Comparison of ENCODE assay signal across 19 cellular contexts in genomic region chr16:1099224-1100083, GRCh38. TPM values are rescaled to one million over a fixed set of nuclear protein-coding genes. Genes with fewer than 3 reads are reported as not detected.
DNase-seq lines count a peak whose midpoint lies in the region; ATAC-seq, FAIRE-seq and TF ChIP-seq lines count a peak whose summit lies in the region.
"Had no signal": no experiment of that assay in that cellular context is flagged by ENCODE, and none has a peak within 500 bp of the region (broad histone marks: within the 10 kb centered on the region; RNA-seq: fewer than 3 reads in every experiment).

No MANE protein-coding gene starts in this region.

- no peak overlapping the region for H3K4me2 ChIP-seq in K562 (ENCODE audit: insufficient read depth, low read length)

- H3K27me3 Mint-ChIP-seq in natural killer cell treated with Interleukin-12 subunit alpha and Interleukin-12 subunit beta and Interleukin-15 and Interleukin-18, amount 100 ng/mL, for 72 hours, result no peaks in the 10 kb centered on the region

- H4K20me1 ChIP-seq in K562 (replicated peaks; ENCODE audit: control insufficient read depth, insufficient read depth, low read length), result peaks cover 9% of the 10 kb centered on the region

- BruUV-seq in K562 (replicated peaks; lab: Mats Ljungman, UMichigan), result no TSS peak

- TF ChIP-seq POLR2A in K562 (conservative IDR thresholded peaks at IDR 0.05), result no peak

- H3K9me3 Mint-ChIP-seq in natural killer cell treated with Interleukin-12 subunit alpha and Interleukin-12 subunit beta and Interleukin-15 and Interleukin-18, amount 100 ng/mL, for 72 hours, result no peaks in the 10 kb centered on the region

- H3K9me1 ChIP-seq in K562 (ENCODE audit: control insufficient read depth, insufficient read depth, low read length), result no peaks in the 10 kb centered on the region

- POLR2A ChIA-PET in K562 (lab: Yijun Ruan, JAX), result interaction anchor here (0.7 kb wide), 1 partner anchor 30 kb away, joined by 3 read pairs; no protein-coding TSS in a partner anchor

- H3K27ac ChIP-seq in left ventricle myocardium inferior (replicated peaks) (peak overlapping the region; percentile 92), K562 (ENCODE audit: extremely low read depth, low read depth, low read length) (no peak overlapping the region), tibial artery (peak overlapping the region; percentile 96 to 97)
- H3K27ac ChIP-seq: 22Rv1; BLaER1 treated with 17β-estradiol and CSF1 and Interleukin-3, amounts not matched to agents 10 nM and 100 nM; GM23248 had no signal

- no peak overlapping the region for H2AFZ ChIP-seq in K562 (ENCODE audit: low read depth, low read length)
- H2AFZ ChIP-seq: GM23248 had no signal

- H3K4me1 ChIP-seq in left ventricle myocardium inferior (peaks cover 38% of the 10 kb centered on the region), K562 (replicated peaks in 1 of 2; ENCODE audit: control insufficient read depth in 2 of 2, insufficient read depth in 2 of 2, low read length in 2 of 2) (peaks cover 0 to 69% of the 10 kb centered on the region in 2 experiments; a peak in 2 of 5 replicates), tibial artery (peaks cover 7 to 75% (median 56%) of the 10 kb centered on the region in 4 donors)

- in situ Hi-C loops in K562 (cut with MboI), result no loop called here

- TF ChIP-seq RAD21 in K562 (CRISPR knock-in tag; conservative IDR thresholded peaks at IDR 0.05 in 1 of 2, IDR thresholded peaks at IDR 0.05 in 1 of 2), result no peak

- H3K36me3 ChIP-seq in left ventricle myocardium inferior, result no peaks in the 10 kb centered on the region
- no peaks in the 10 kb centered on the region for H3K36me3 ChIP-seq in K562 (ENCODE audit: control insufficient read depth, insufficient read depth, low read length)
- no peaks in the 10 kb centered on the region for H3K36me3 ChIP-seq in tibial artery
- H3K36me3 ChIP-seq: BLaER1 treated with 17β-estradiol and CSF1 and Interleukin-3, amounts not matched to agents 10 nM and 100 nM; MG63 had no signal

- peak; percentile 41 for DNase-seq in DMS 273 (lab: John Stamatoyannopoulos, UW; ENCODE audit: unreplicated experiment)
- no peak for DNase-seq in DMS 273 treated with DMSO at 0.1 percent for 48 hours (lab: John Stamatoyannopoulos, UW)
- DNase-seq in left ventricle myocardium inferior, result no peak
- no peak for DNase-seq in left ventricle myocardium superior
- DNase-seq in K562 (ENCODE audit: extremely low read depth in 1 of 4, low spot score in 3 of 4), result no peak
- DNase-seq in tibial artery, result no peak
- no peak for DNase-seq in natural killer cell treated with Interleukin-12 subunit alpha and Interleukin-12 subunit beta and Interleukin-15 and Interleukin-18, amount 100 ng/mL, for 72 hours (ENCODE audit: low spot score)
- no peak for DNase-seq in hepatic stellate cell (ENCODE audit: low spot score)
- DNase-seq: Caco-2, GF-D8, GM23248, MG63, NCI-H1105, NCI-H2029, NCI-H526 treated with DMSO at 0.1 percent for 48 hours, SHP77 had no signal

- H3K4me1 Mint-ChIP-seq in natural killer cell treated with Interleukin-12 subunit alpha and Interleukin-12 subunit beta and Interleukin-15 and Interleukin-18, amount 100 ng/mL, for 72 hours (ENCODE audit: low read depth in 2 of 2), result no peaks in the 10 kb centered on the region

- TF ChIP-seq EP300 in K562 (IDR thresholded peaks at IDR 0.05; ENCODE audit: low read length), result no peak

- no peaks in the 10 kb centered on the region for H3K79me2 ChIP-seq in K562 (ENCODE audit: control insufficient read depth, insufficient read depth, low read length)

- no peaks in the 10 kb centered on the region for H3K9me3 ChIP-seq in left ventricle myocardium inferior (replicated peaks)
- H3K9me3 ChIP-seq in K562 (replicated peaks; ENCODE audit: control insufficient read depth, insufficient read depth, low read depth, low read length), result no peaks in the 10 kb centered on the region
- H3K9me3 ChIP-seq in tibial artery, result no peaks in the 10 kb centered on the region
- H3K9me3 ChIP-seq: BLaER1 treated with 17β-estradiol and CSF1 and Interleukin-3, amounts not matched to agents 10 nM and 100 nM; Caco-2; MG63 had no signal

- H3K4me3 ChIP-seq in left ventricle myocardium inferior (no peak overlapping the region), K562 (no peak overlapping the region), tibial artery (no peak overlapping the region)
- H3K4me3 ChIP-seq: BLaER1 treated with 17β-estradiol and CSF1 and Interleukin-3, amounts not matched to agents 10 nM and 100 nM; GM23248; MG63 had no signal

- intact Hi-C loops in left ventricle myocardium inferior (cut with micrococcal nuclease), result no loop called here
- intact Hi-C loops in left ventricle myocardium superior (cut with micrococcal nuclease), result no loop called here
- intact Hi-C loops in K562 (cut with micrococcal nuclease), result no loop called here
- intact Hi-C loops in tibial artery (cut with DNase I; ENCODE audit: low total_unique reads), result no loop called here

- CTCF ChIA-PET in K562 (lab: Yijun Ruan, JAX; ENCODE audit: low intra/inter-chr PET ratio), result interaction anchor here (0.7 kb wide), 1 partner anchor 63 kb away, joined by 4 read pairs; no protein-coding TSS in a partner anchor

- WGBS in K562 (ENCODE audit: insufficient coverage, low coverage, missing lambda C conversion rate), result 4% methylated on average over 29 of the region's 34 CpGs

- FAIRE-seq in K562 (lab: Jason Lieb, UNC), result no peak

- H3K4me3 Mint-ChIP-seq in natural killer cell treated with Interleukin-12 subunit alpha and Interleukin-12 subunit beta and Interleukin-15 and Interleukin-18, amount 100 ng/mL, for 72 hours, result no peak overlapping the region

- ATAC-seq in left ventricle myocardium superior (no peak), K562 (no peak)
- ATAC-seq in natural killer cell treated with Interleukin-12 subunit alpha and Interleukin-12 subunit beta and Interleukin-15 and Interleukin-18, amount 100 ng/mL, for 72 hours, result no peak

- H3K27me3 ChIP-seq in left ventricle myocardium inferior (ENCODE audit: low read depth) (peaks cover 80% of the 10 kb centered on the region), K562 (ENCODE audit: control insufficient read depth in 2 of 2, insufficient read depth in 2 of 2, low read length in 2 of 2) (peaks cover 2 to 61% of the 10 kb centered on the region in 2 experiments; a peak in 3 of 5 replicates), tibial artery (peaks cover 0 to 23% of the 10 kb centered on the region in 2 donors)

- H3K9ac ChIP-seq in K562 (ENCODE audit: insufficient read depth in 1 of 2, low read depth in 2 of 2, low read length in 2 of 2), result no peak overlapping the region
- H3K9ac ChIP-seq: BLaER1 treated with 17β-estradiol and CSF1 and Interleukin-3, amounts not matched to agents 10 nM and 100 nM; GM23248 had no signal

- H3K27ac Mint-ChIP-seq in natural killer cell treated with Interleukin-12 subunit alpha and Interleukin-12 subunit beta and Interleukin-15 and Interleukin-18, amount 100 ng/mL, for 72 hours, result no peak overlapping the region

- TF ChIP-seq CTCF in left ventricle myocardium inferior (IDR thresholded peaks at IDR 0.05; ENCODE audit: borderline replicate concordance), result no peak
- TF ChIP-seq CTCF in K562 (IDR thresholded peaks at IDR 0.05 in 2 of 3, conservative IDR thresholded peaks at IDR 0.05 in 1 of 3; ENCODE audit: insufficient read depth in 2 of 3, low read depth in 1 of 3, low read length in 3 of 3), result no peak
- TF ChIP-seq CTCF in tibial artery (IDR thresholded peaks at IDR 0.05), result no peak

- no peaks in the 10 kb centered on the region for H3K36me3 Mint-ChIP-seq in natural killer cell treated with Interleukin-12 subunit alpha and Interleukin-12 subunit beta and Interleukin-15 and Interleukin-18, amount 100 ng/mL, for 72 hours

RNA-seq across cellular contexts. Expression of gene C1QTNF8, which starts 3.4 kb away (rescaled TPM):
- total RNA-seq in left ventricle myocardium inferior (not detected), left ventricle myocardium superior (not detected), K562 (2014; rRNA removed) (not detected in 2 replicates), K562 (2014; rRNA removed; fragmentation: Illumina TruSeq; extraction: Trizol) (not detected in 2 replicates), K562 (2015; rRNA removed; fragmentation: Illumina TruSeq; extraction: Trizol) (not detected in 2 replicates), K562 (2021) (not detected in 2 replicates)
- not detected in 2 replicates for total RNA-seq in K562 (2011; cell fraction: chromatin; rRNA removed; ENCODE audit: low replicate concordance)
- not detected in 2 replicates for total RNA-seq in K562 (2011; cell fraction: nucleolus; rRNA removed)
- not detected in 2 replicates for total RNA-seq in K562 (2011; cell fraction: nucleoplasm; rRNA removed)
- polyA plus RNA-seq in K562 (2011; rRNA removed) (not detected in 2 replicates), K562 (2014; fragmentation: Illumina TruSeq; extraction: Trizol) (not detected in 2 replicates), K562 (2014; fragmentation: Nextera tagmentation; extraction: Ambion mirVana) (not detected), K562 (2014; rRNA removed) (not detected in 2 replicates)
- polyA plus RNA-seq in K562 (2011; cell fraction: cytosol; rRNA removed), result not detected in 2 replicates
- polyA plus RNA-seq in K562 (2011; cell fraction: nucleus; rRNA removed), result not detected in 2 replicates
- polyA plus RNA-seq in K562 (2012), result not detected in 2 replicates
- not detected in 2 replicates for polyA minus RNA-seq in K562 (2011; rRNA and poly(A)+ RNA removed)
- polyA minus RNA-seq in K562 (2011; cell fraction: cytosol; rRNA and poly(A)+ RNA removed), result not detected in 2 replicates
- polyA minus RNA-seq in K562 (2011; cell fraction: nucleus; rRNA and poly(A)+ RNA removed), result not detected in 2 replicates
- total RNA-seq in natural killer cell treated with Interleukin-12 subunit alpha and Interleukin-12 subunit beta and Interleukin-15 and Interleukin-18, amount 100 ng/mL, for 72 hours, result not detected
- total RNA-seq: Caco-2; GM23248; T-helper 2 cell treated with Interferon-gamma antibody and Interleukin-4, amounts not matched to agents 100 ng/mL and 5 ng/mL, for 36 hours had no signal
- polyA plus RNA-seq: GM23248 had no signal

RNA-seq across cellular contexts. Expression of gene SSTR5, which starts 26.9 kb away (rescaled TPM):
- 22.6 TPM for total RNA-seq in left ventricle myocardium inferior
- total RNA-seq in left ventricle myocardium superior, result 25.8 TPM
- total RNA-seq in K562 (2011; cell fraction: chromatin; rRNA removed; ENCODE audit: low replicate concordance), result not detected in 2 replicates
- not detected in 2 replicates for total RNA-seq in K562 (2011; cell fraction: nucleolus; rRNA removed)
- not detected in 2 replicates for total RNA-seq in K562 (2011; cell fraction: nucleoplasm; rRNA removed)
- total RNA-seq in K562 (2014; rRNA removed), result not detected in 2 replicates
- total RNA-seq in K562 (2014; rRNA removed; fragmentation: Illumina TruSeq; extraction: Trizol), result not detected in 2 replicates
- total RNA-seq in K562 (2015; rRNA removed; fragmentation: Illumina TruSeq; extraction: Trizol), result not detected in 2 replicates
- not detected in 2 replicates for total RNA-seq in K562 (2021)
- not detected in 2 replicates for polyA plus RNA-seq in K562 (2011; rRNA removed)
- not detected in 2 replicates for polyA plus RNA-seq in K562 (2011; cell fraction: cytosol; rRNA removed)
- not detected in 2 replicates for polyA plus RNA-seq in K562 (2011; cell fraction: nucleus; rRNA removed)
- polyA plus RNA-seq in K562 (2012), result not detected in 2 replicates
- not detected in 2 replicates for polyA plus RNA-seq in K562 (2014; fragmentation: Illumina TruSeq; extraction: Trizol)
- not detected for polyA plus RNA-seq in K562 (2014; fragmentation: Nextera tagmentation; extraction: Ambion mirVana)
- not detected in 2 replicates for polyA plus RNA-seq in K562 (2014; rRNA removed)
- polyA minus RNA-seq in K562 (2011; rRNA and poly(A)+ RNA removed), result not detected in 2 replicates
- polyA minus RNA-seq in K562 (2011; cell fraction: cytosol; rRNA and poly(A)+ RNA removed), result not detected in 2 replicates
- polyA minus RNA-seq in K562 (2011; cell fraction: nucleus; rRNA and poly(A)+ RNA removed), result not detected in 2 replicates
- total RNA-seq in natural killer cell treated with Interleukin-12 subunit alpha and Interleukin-12 subunit beta and Interleukin-15 and Interleukin-18, amount 100 ng/mL, for 72 hours, result not detected
- total RNA-seq: GM23248; T-helper 2 cell treated with Interferon-gamma antibody and Interleukin-4, amounts not matched to agents 100 ng/mL and 5 ng/mL, for 36 hours had no signal
- polyA plus RNA-seq: GM23248 had no signal

RNA-seq across cellular contexts. Expression of gene CACNA1H, which starts 53.5 kb away (rescaled TPM):
- total RNA-seq in left ventricle myocardium inferior, result 2.5 TPM
- 3.2 TPM for total RNA-seq in left ventricle myocardium superior
- total RNA-seq in K562 (2011; cell fraction: chromatin; rRNA removed; ENCODE audit: low replicate concordance), result 0.44 and 1.6 TPM in 2 replicates
- total RNA-seq in K562 (2011; cell fraction: nucleolus; rRNA removed), result 0.79 and 1.2 TPM in 2 replicates
- 0.22 and 0.53 TPM in 2 replicates for total RNA-seq in K562 (2011; cell fraction: nucleoplasm; rRNA removed)
- total RNA-seq in K562 (2014; rRNA removed), result 0.04 TPM in 1 of 2 replicates, not detected in the other
- not detected in 2 replicates for total RNA-seq in K562 (2014; rRNA removed; fragmentation: Illumina TruSeq; extraction: Trizol)
- total RNA-seq in K562 (2015; rRNA removed; fragmentation: Illumina TruSeq; extraction: Trizol), result not detected in 2 replicates
- total RNA-seq in K562 (2021), result 0.09 and 0.18 TPM in 2 replicates
- 0.10 and 0.11 TPM in 2 replicates for polyA plus RNA-seq in K562 (2011; rRNA removed)
- 0.10 and 0.12 TPM in 2 replicates for polyA plus RNA-seq in K562 (2011; cell fraction: cytosol; rRNA removed)
- polyA plus RNA-seq in K562 (2011; cell fraction: nucleus; rRNA removed), result 0.11 and 0.40 TPM in 2 replicates
- polyA plus RNA-seq in K562 (2012), result 0.07 and 0.12 TPM in 2 replicates
- polyA plus RNA-seq in K562 (2014; fragmentation: Illumina TruSeq; extraction: Trizol), result not detected in 2 replicates
- not detected for polyA plus RNA-seq in K562 (2014; fragmentation: Nextera tagmentation; extraction: Ambion mirVana)
- not detected in 2 replicates for polyA plus RNA-seq in K562 (2014; rRNA removed)
- 0.03 and 0.04 TPM in 2 replicates for polyA minus RNA-seq in K562 (2011; rRNA and poly(A)+ RNA removed)
- not detected in 2 replicates for polyA minus RNA-seq in K562 (2011; cell fraction: cytosol; rRNA and poly(A)+ RNA removed)
- 0.27 and 0.33 TPM in 2 replicates for polyA minus RNA-seq in K562 (2011; cell fraction: nucleus; rRNA and poly(A)+ RNA removed)
- total RNA-seq in natural killer cell treated with Interleukin-12 subunit alpha and Interleukin-12 subunit beta and Interleukin-15 and Interleukin-18, amount 100 ng/mL, for 72 hours, result under 1 TPM; 0.21 to 0.31 TPM
- polyA plus RNA-seq: GM23248 had no signal

Comparison
In these comparisons a context has a peak if more than half of its experiments do, and no peak if none do; other contexts are left out.
1. RNA of gene SSTR5, which starts 26.9 kb away (total RNA-seq): 25.8 TPM in left ventricle myocardium superior (single experiment) and 22.6 TPM in left ventricle myocardium inferior (single experiment); not detected in K562 and not detected in natural killer cell treated with Interleukin-12 subunit alpha and Interleukin-12 subunit beta and Interleukin-15 and Interleukin-18, amount 100 ng/mL, for 72 hours; every median in the first group is over 10 times any median in the second.